18 cellular contexts compared by ENCODE assay signal in genomic region chr4:150219841-150220240, GRCh38.
"Had no signal": no experiment of that assay in that cellular context is flagged by ENCODE, and none has a peak within 500 bp of the region (broad histone marks: within the 10 kb centered on the region; RNA-seq: fewer than 3 reads in every experiment).

No MANE protein-coding gene starts in this region.

- H3K9me3 ChIP-seq: body of pancreas, esophagus muscularis mucosa, heart right ventricle, lower lobe of right lung, ovary, stomach had no signal

- FAIRE-seq: frontal cortex, urothelium cell line had no signal

- DNase-seq: activated CD4-positive, alpha-beta memory T cell treated with anti-CD3 and anti-CD28 coated beads, Interleukin-2, amount 10 ng/mL, durations not matched to agents 7 days and 5 days; activated CD4-positive, alpha-beta T cell treated with anti-CD3 and anti-CD28 coated beads for 36 hours; activated naive CD4-positive, alpha-beta T cell treated with anti-CD3 and anti-CD28 coated beads, Interleukin-2, amount 10 ng/mL, durations not matched to agents 7 days and 5 days; activated T-cell treated with anti-CD3 and anti-CD28 coated beads, Interleukin-2, amount 50 U/mL, for 24 hours; body of pancreas; central memory CD4-positive, alpha-beta T cell; heart right ventricle; left cardiac atrium; lower lobe of right lung; ovary; stimulated activated CD4-positive, alpha-beta T cell treated with anti-CD3 and anti-CD28 coated beads, Interleukin-1b, Interleukin-23, amount 100 ng/mL, for 48 hours; stomach had no signal

- H3K4me3 ChIP-seq: body of pancreas, coronary artery, esophagus muscularis mucosa, heart right ventricle, lower lobe of right lung, ovary, stomach had no signal

- H3K36me3 ChIP-seq: esophagus muscularis mucosa, lower lobe of right lung, ovary, stomach had no signal

- ATAC-seq: activated CD4-positive, alpha-beta T cell treated with anti-CD3 and anti-CD28 coated beads for 36 hours; body of pancreas; left cardiac atrium; lower lobe of right lung; sciatic nerve had no signal

- H3K27me3 ChIP-seq: body of pancreas, esophagus muscularis mucosa, heart right ventricle, ovary, stomach had no signal

- H3K27ac ChIP-seq: body of pancreas, esophagus muscularis mucosa, heart right ventricle, lower lobe of right lung, ovary, stomach, VCaP had no signal
